In genomic region chr21:43023175-43023574, GRCh38 we compare ENCODE assay signal across 23 cellular contexts. TPM values are rescaled to one million over a fixed set of nuclear protein-coding genes. Genes with fewer than 3 reads are reported as not detected.
A peak's percentile ranks its signal among the peaks of the same experiment; 100 is the strongest.
DNase-seq lines count a peak whose midpoint lies in the region; ATAC-seq, FAIRE-seq and TF ChIP-seq lines count a peak whose summit lies in the region.
"Had no signal": no experiment of that assay in that cellular context is flagged by ENCODE, and none has a peak within 500 bp of the region (broad histone marks: within the 10 kb centered on the region; RNA-seq: fewer than 3 reads in every experiment).

No MANE protein-coding gene starts in this region.

- no peak overlapping the region for H3K14ac ChIP-seq in IMR-90 (replicated peaks; ENCODE audit: low read depth, low read length)
- no peak overlapping the region for H3K14ac ChIP-seq in H1 (ENCODE audit: insufficient read length)

- no peak overlapping the region for H2AK9ac ChIP-seq in IMR-90 (replicated peaks; ENCODE audit: low read depth, low read length, poor library complexity)

- H3K56ac ChIP-seq in IMR-90 (ENCODE audit: extremely low read depth, insufficient read depth, low read length) (no peak overlapping the region), H1 (replicated peaks; ENCODE audit: insufficient read length, low read depth, low read length) (no peak overlapping the region)

- H3K36me3 ChIP-seq in IMR-90 (ENCODE audit: control insufficient read depth, insufficient read depth, low read length) (peaks cover 53% of the 10 kb centered on the region), H1 (ENCODE audit: control insufficient read depth in 2 of 4, insufficient read depth in 4 of 4, low read length in 3 of 4) (peaks cover 4 to 28% (median 6%) of the 10 kb centered on the region in 4 experiments; a peak in 6 of 8 replicates), prostate gland (no peaks in the 10 kb centered on the region)

- DNase-seq in IMR-90 = peak; percentile 12
- no peak for DNase-seq in H1 (ENCODE audit: low read depth in 1 of 2, low spot score in 2 of 2)
- peak; percentile 44 for DNase-seq in prostate gland (ENCODE audit: low spot score)
- no peak for DNase-seq in occipital lobe (lab: John Stamatoyannopoulos, UW)
- no peak for DNase-seq in posterior vena cava (ENCODE audit: low spot score)
- DNase-seq: ACHN; AML-193; C1 segment of cervical spinal cord; CD4-positive, CD25-positive, alpha-beta regulatory T cell; CD8-positive, alpha-beta memory T cell; COR-L47; DMS 273 treated with DMSO at 0.1 percent for 48 hours; DMS53; DND-41; EL; H7 had no signal

- H3K9me3 ChIP-seq in IMR-90 (ENCODE audit: control insufficient read depth, insufficient read depth, low read length) (no peaks in the 10 kb centered on the region), H1 (ENCODE audit: insufficient read depth in 2 of 2, low read depth in 1 of 2, low read length in 1 of 2) (no peaks in the 10 kb centered on the region), prostate gland (no peaks in the 10 kb centered on the region)

- H2AK5ac ChIP-seq in IMR-90 (ENCODE audit: low read depth, low read length) (no peak overlapping the region; the same call in 1 of the 2 replicates), H1 (ENCODE audit: low read depth, low read length) (no peak overlapping the region)

- no peak for TF ChIP-seq EP300 in H1 (IDR thresholded peaks at IDR 0.05; ENCODE audit: borderline replicate concordance in 1 of 2, low read depth in 2 of 2, low read length in 2 of 2)

- H2BK5ac ChIP-seq in IMR-90 (ENCODE audit: low read depth, low read length, poor library complexity, severe bottlenecking) = no peak overlapping the region
- H2BK5ac ChIP-seq in H1 (ENCODE audit: low read depth, low read length) = peak overlapping the region; percentile 85

- peaks cover 21% of the 10 kb centered on the region for H3K9me1 ChIP-seq in IMR-90 (ENCODE audit: insufficient read depth, low read length)

- H3K79me2 ChIP-seq in H1 (ENCODE audit: control insufficient read depth in 1 of 2, insufficient read depth in 2 of 2, low read length in 2 of 2) = no peaks in the 10 kb centered on the region

- no peak for TF ChIP-seq RAD21 in IMR-90 (IDR thresholded peaks at IDR 0.05; ENCODE audit: low read length)
- TF ChIP-seq RAD21 in H1 (IDR thresholded peaks at IDR 0.05 in 1 of 2, conservative IDR thresholded peaks at IDR 0.05 in 1 of 2; ENCODE audit: low read depth in 2 of 2, low read length in 2 of 2) = no peak

- H3K9ac ChIP-seq in IMR-90 (ENCODE audit: low read depth, low read length) = no peak overlapping the region
- no peak overlapping the region for H3K9ac ChIP-seq in H1 (replicated peaks in 1 of 4; ENCODE audit: extremely low read depth in 1 of 4, low read depth in 3 of 4, low read length in 3 of 4)
- H3K9ac ChIP-seq: KMS-11 had no signal

- H4K8ac ChIP-seq in IMR-90 (ENCODE audit: low read depth in 2 of 2, low read length in 2 of 2) = no peak overlapping the region; a peak in 1 of 4 replicates
- H4K8ac ChIP-seq in H1 (ENCODE audit: extremely low read depth, insufficient read depth, low read length) = no peak overlapping the region

- POLR2A ChIA-PET in IMR-90 (lab: Charles Lee; ENCODE audit: unreplicated experiment) = no interaction called here
- POLR2A ChIA-PET in H1 (lab: Charles Lee; ENCODE audit: partially characterized antibody) = no interaction called here

- H2BK120ac ChIP-seq in IMR-90 (ENCODE audit: low read depth, low read length) = no peak overlapping the region
- H2BK120ac ChIP-seq in H1 (replicated peaks; ENCODE audit: low read depth, low read length) = no peak overlapping the region

- in situ Hi-C loops in IMR-90 (cut with MboI; ENCODE audit: low sequenced_read_pairs) = no loop called here

- H3K18ac ChIP-seq in IMR-90 (ENCODE audit: low read depth, low read length) (no peak overlapping the region), H1 (ENCODE audit: extremely low read depth, low read length) (no peak overlapping the region)

- H3K4me1 ChIP-seq in IMR-90 (ENCODE audit: control insufficient read depth, insufficient read depth, low read length) (peaks cover 10% of the 10 kb centered on the region), H1 (replicated peaks in 1 of 4; ENCODE audit: control insufficient read depth in 3 of 4, insufficient read depth in 4 of 4, low read length in 3 of 4) (0 out of 7 replicates have a peak, but pooled peaks cover 0 to 2% (median 0%) of the 10 kb centered on the region in 4 experiments), prostate gland (replicated peaks) (no peaks in the 10 kb centered on the region)

- no peak overlapping the region for H3K4me3 ChIP-seq in IMR-90 (ENCODE audit: insufficient read depth, low read depth, low read length)
- H3K4me3 ChIP-seq in H1 (ENCODE audit: extremely low read depth in 1 of 4, insufficient read depth in 2 of 4, low read depth in 3 of 4, low read length in 4 of 4) = no peak overlapping the region
- no peak overlapping the region for H3K4me3 ChIP-seq in prostate gland
- H3K4me3 ChIP-seq: GM12878, GM23338 had no signal

- FAIRE-seq in H1 (lab: Jason Lieb, UNC) = no peak
- FAIRE-seq: A204.1, GM12878, GM19239 had no signal

- ATAC-seq in IMR-90 (ENCODE audit: low read depth) = no peak
- no peak for ATAC-seq in GM19452 (IDR thresholded peaks at IDR 0.05; ENCODE audit: unreplicated experiment)
- ATAC-seq in GM21367 (IDR thresholded peaks at IDR 0.05; ENCODE audit: unreplicated experiment) = no peak
- ATAC-seq: GM12878, GM23338 had no signal

- no peak overlapping the region for H3K27ac ChIP-seq in IMR-90 (ENCODE audit: insufficient read depth, low read length)
- H3K27ac ChIP-seq in H1 (ENCODE audit: low read depth, low read length) = no peak overlapping the region
- H3K27ac ChIP-seq in prostate gland = peak overlapping the region in 1 of 2 donors; percentile 46
- H3K27ac ChIP-seq: KMS-11 had no signal

- TF ChIP-seq CTCF in IMR-90 (conservative IDR thresholded peaks at IDR 0.05; ENCODE audit: low read depth, low read length) (no peak), H1 (IDR thresholded peaks at IDR 0.05; ENCODE audit: control extremely low read depth in 1 of 3, insufficient read depth in 1 of 3, low read depth in 1 of 3, low read length in 3 of 3) (no peak), prostate gland (IDR thresholded peaks at IDR 0.05) (no peak)

- H2BK15ac ChIP-seq in IMR-90 (ENCODE audit: low read depth, low read length) (peak overlapping the region; percentile 48; the same call in 1 of the 3 replicates), H1 (ENCODE audit: low read length) (no peak overlapping the region)

- TF ChIP-seq POLR2A in IMR-90 (IDR thresholded peaks at IDR 0.05; ENCODE audit: low read depth, low read length) (no peak), H1 (IDR thresholded peaks at IDR 0.05; ENCODE audit: control extremely low read depth in 1 of 2, low read depth in 2 of 2, low read length in 2 of 2) (no peak), prostate gland (IDR thresholded peaks at IDR 0.05) (no peak)

- H4K91ac ChIP-seq in IMR-90 (ENCODE audit: insufficient read depth, low read depth, low read length) (no peak overlapping the region), H1 (replicated peaks; ENCODE audit: insufficient read length, low read length) (peak overlapping the region; percentile 25)

- H3K4me2 ChIP-seq in IMR-90 (ENCODE audit: low read depth, low read length) (no peak overlapping the region), H1 (ENCODE audit: insufficient read depth in 1 of 2, low read depth in 2 of 2, low read length in 2 of 2) (no peak overlapping the region)
- H3K4me2 ChIP-seq: GM23338, KMS-11 had no signal

- H4K20me1 ChIP-seq in IMR-90 (ENCODE audit: insufficient read depth, low read length) = no peaks in the 10 kb centered on the region
- H4K20me1 ChIP-seq in H1 (replicated peaks in 1 of 2; ENCODE audit: control insufficient read depth in 1 of 2, insufficient read depth in 2 of 2, low read length in 2 of 2) = no peaks in the 10 kb centered on the region

- 0 out of 2 replicates have a peak, but pooled peaks cover 2% of the 10 kb centered on the region for H3K23me2 ChIP-seq in H1 (ENCODE audit: low read depth, low read length)

- H4K5ac ChIP-seq in IMR-90 (ENCODE audit: low read depth, low read length) (no peak overlapping the region), H1 (ENCODE audit: insufficient read length, low read depth, low read length) (no peak overlapping the region)

- H3K79me1 ChIP-seq in IMR-90 (ENCODE audit: low read depth in 1 of 2, low read length in 2 of 2) = peaks cover 7 to 47% of the 10 kb centered on the region in 2 experiments
- peaks cover 2% of the 10 kb centered on the region; the same call in 1 of the 2 replicates for H3K79me1 ChIP-seq in H1 (ENCODE audit: low read depth, low read length)

- H2BK12ac ChIP-seq in H1 (ENCODE audit: low read depth, low read length) = 0 out of 2 replicates have a peak overlapping the region, but pooled peaks have one; percentile 43

- 17% methylated on average over 1 of the region's 8 CpGs; no CpG with 5 or more reads in 1 of the 2 experiments for WGBS in IMR-90 (ENCODE audit: extremely low coverage in 2 of 2, insufficient read length in 1 of 2), 2 experiments
- 92% methylated on average over 8 of the region's 8 CpGs; no CpG with 5 or more reads in 1 of the 2 experiments for WGBS in H1 (ENCODE audit: extremely low coverage in 1 of 2, insufficient coverage in 1 of 2, insufficient read length in 1 of 2, insufficient replicate concordance in 2 of 2, low coverage in 1 of 2, low lambda C conversion rate in 2 of 2, missing lambda C conversion rate in 1 of 2), 2 experiments
- 77% methylated on average over 8 of the region's 8 CpGs for WGBS in prostate gland

- intact Hi-C loops in IMR-90 (cut with micrococcal nuclease) (no loop called here), prostate gland (cut with DNase I) (no loop called here), posterior vena cava (cut with DNase I) (no loop called here)

- no peaks in the 10 kb centered on the region for H3K27me3 ChIP-seq in IMR-90 (ENCODE audit: control insufficient read depth, insufficient read depth, low read length)
- H3K27me3 ChIP-seq in H1 (replicated peaks in 1 of 4; ENCODE audit: control insufficient read depth in 3 of 4, extremely low read depth in 1 of 4, insufficient read depth in 3 of 4, low read length in 3 of 4) = no peaks in the 10 kb centered on the region
- H3K27me3 ChIP-seq in prostate gland (replicated peaks; ENCODE audit: insufficient read depth) = no peaks in the 10 kb centered on the region

- no peak overlapping the region for H2BK20ac ChIP-seq in IMR-90 (ENCODE audit: low read depth, low read length)
- no peak overlapping the region for H2BK20ac ChIP-seq in H1 (ENCODE audit: low read length)

- no peak overlapping the region for H3K4ac ChIP-seq in IMR-90 (ENCODE audit: low read depth, low read length)
- no peak overlapping the region for H3K4ac ChIP-seq in H1 (replicated peaks; ENCODE audit: insufficient read length, low read depth, low read length)

- dilution Hi-C loops in IMR-90 (cut with HindIII; ENCODE audit: low sequenced_read_pairs, unreplicated experiment) = no loop called here

- CTCF ChIA-PET in IMR-90 (lab: Yijun Ruan, JAX) = no interaction called here
- CTCF ChIA-PET in H1 (lab: Charles Lee; ENCODE audit: partially characterized antibody) = interaction anchor here (0.7 kb wide), 1 partner anchor 9 kb away, joined by 3 read pairs; no protein-coding TSS in a partner anchor

- no TSS peak for BruUV-seq in IMR-90 (replicated peaks; lab: Mats Ljungman, UMichigan)

- H2AFZ ChIP-seq in IMR-90 (replicated peaks; ENCODE audit: low read length, poor library complexity) (peak overlapping the region; percentile 46), H1 (ENCODE audit: low read length) (no peak overlapping the region)
- H2AFZ ChIP-seq: GM23338 had no signal

- H3K23ac ChIP-seq in IMR-90 (ENCODE audit: low read depth, low read length) = no peak overlapping the region; the same call in 1 of the 2 replicates
- no peak overlapping the region for H3K23ac ChIP-seq in H1 (ENCODE audit: insufficient read length)

RNA-seq across cellular contexts. Expression of gene PKNOX1, which starts 48.8 kb away (rescaled TPM):
- total RNA-seq in IMR-90 (2012; rRNA removed) (35.0 and 48.3 TPM in 2 replicates), prostate gland (10 to 100 TPM; 38.0 to 42.4 TPM), occipital lobe (18.9 TPM), posterior vena cava (10 to 100 TPM; 22.5 to 22.7 TPM)
- polyA plus RNA-seq in IMR-90 (2012; rRNA removed) (51.5 and 61.0 TPM in 2 replicates), H1 (2011; rRNA removed) (20.4 and 30.7 TPM in 2 replicates)
- polyA plus RNA-seq in IMR-90 (2012; cell fraction: cytosol; rRNA removed) = 12.0 and 47.8 TPM in 2 replicates
- 46.2 and 70.3 TPM in 2 replicates for polyA plus RNA-seq in IMR-90 (2012; cell fraction: nucleus; rRNA removed; ENCODE audit: low replicate concordance)
- total RNA-seq in H1 (2021; fragmentation: NEBNext Ultra II Directional; extraction: Animal tissue kit (Norgen Biotek cat#: 25700)) = 31.3 and 31.9 TPM in 2 replicates
- polyA plus RNA-seq in H1 (2011; cell fraction: cytosol; rRNA removed) = 36.3 TPM
- polyA plus RNA-seq in H1 (2011; cell fraction: nucleus; rRNA removed) = 27.8 TPM
- 15.7 to 22.7 TPM (median 18.7 TPM) in 4 replicates for polyA plus RNA-seq in H1 (2012, experiment 1 of 2)
- 5.0 TPM for polyA plus RNA-seq in H1 (2012, experiment 2 of 2)
- 10.9 TPM for polyA plus RNA-seq in H1 (2013, experiment 1 of 2)
- polyA plus RNA-seq in H1 (2013, experiment 2 of 2) = 9.7 TPM
- polyA minus RNA-seq in H1 (2011; rRNA and poly(A)+ RNA removed) = 56.6 and 90.5 TPM in 2 replicates
- polyA minus RNA-seq in H1 (2011; cell fraction: cytosol; rRNA and poly(A)+ RNA removed) = 19.1 TPM
- 56.2 TPM for polyA minus RNA-seq in H1 (2011; cell fraction: nucleus; rRNA and poly(A)+ RNA removed)

RNA-seq across cellular contexts. Expression of gene CBS, which starts 52.5 kb away (rescaled TPM):
- 35.6 and 38.5 TPM in 2 replicates for total RNA-seq in IMR-90 (2012; rRNA removed)
- 49.6 and 54.3 TPM in 2 replicates for polyA plus RNA-seq in IMR-90 (2012; rRNA removed)
- polyA plus RNA-seq in IMR-90 (2012; cell fraction: cytosol; rRNA removed) = 33.1 and 67.5 TPM in 2 replicates
- 180 and 273 TPM in 2 replicates for polyA plus RNA-seq in IMR-90 (2012; cell fraction: nucleus; rRNA removed; ENCODE audit: low replicate concordance)
- total RNA-seq in H1 (2021; fragmentation: NEBNext Ultra II Directional; extraction: Animal tissue kit (Norgen Biotek cat#: 25700)) = 418 and 455 TPM in 2 replicates
- 114 and 185 TPM in 2 replicates for polyA plus RNA-seq in H1 (2011; rRNA removed)
- polyA plus RNA-seq in H1 (2011; cell fraction: cytosol; rRNA removed) = 274 TPM
- polyA plus RNA-seq in H1 (2011; cell fraction: nucleus; rRNA removed) = 1,292 TPM
- polyA plus RNA-seq in H1 (2012, experiment 1 of 2) = 283 to 357 TPM (median 342 TPM) in 4 replicates
- polyA plus RNA-seq in H1 (2012, experiment 2 of 2) = 183 TPM
- 179 TPM for polyA plus RNA-seq in H1 (2013, experiment 1 of 2)
- polyA plus RNA-seq in H1 (2013, experiment 2 of 2) = 168 TPM
- 129 and 138 TPM in 2 replicates for polyA minus RNA-seq in H1 (2011; rRNA and poly(A)+ RNA removed)
- 135 TPM for polyA minus RNA-seq in H1 (2011; cell fraction: cytosol; rRNA and poly(A)+ RNA removed)
- 361 TPM for polyA minus RNA-seq in H1 (2011; cell fraction: nucleus; rRNA and poly(A)+ RNA removed)
- 10 to 100 TPM; 48.9 to 72.7 TPM for total RNA-seq in prostate gland
- 68.3 TPM for total RNA-seq in occipital lobe
- total RNA-seq in posterior vena cava = 1 to 10 TPM; 2.7 to 8.7 TPM
- total RNA-seq: CD4-positive, CD25-positive, alpha-beta regulatory T cell had no signal
- polyA plus RNA-seq: CD8-positive, alpha-beta memory T cell had no signal

Comparison
In these comparisons a context has a peak if more than half of its experiments do, and no peak if none do; other contexts are left out.
1. DNase-seq: peak in IMR-90 (single experiment) and prostate gland (single experiment); none in H1 (0 of 2), occipital lobe (single experiment) and posterior vena cava (single experiment).